In the genomic region with DNA sequence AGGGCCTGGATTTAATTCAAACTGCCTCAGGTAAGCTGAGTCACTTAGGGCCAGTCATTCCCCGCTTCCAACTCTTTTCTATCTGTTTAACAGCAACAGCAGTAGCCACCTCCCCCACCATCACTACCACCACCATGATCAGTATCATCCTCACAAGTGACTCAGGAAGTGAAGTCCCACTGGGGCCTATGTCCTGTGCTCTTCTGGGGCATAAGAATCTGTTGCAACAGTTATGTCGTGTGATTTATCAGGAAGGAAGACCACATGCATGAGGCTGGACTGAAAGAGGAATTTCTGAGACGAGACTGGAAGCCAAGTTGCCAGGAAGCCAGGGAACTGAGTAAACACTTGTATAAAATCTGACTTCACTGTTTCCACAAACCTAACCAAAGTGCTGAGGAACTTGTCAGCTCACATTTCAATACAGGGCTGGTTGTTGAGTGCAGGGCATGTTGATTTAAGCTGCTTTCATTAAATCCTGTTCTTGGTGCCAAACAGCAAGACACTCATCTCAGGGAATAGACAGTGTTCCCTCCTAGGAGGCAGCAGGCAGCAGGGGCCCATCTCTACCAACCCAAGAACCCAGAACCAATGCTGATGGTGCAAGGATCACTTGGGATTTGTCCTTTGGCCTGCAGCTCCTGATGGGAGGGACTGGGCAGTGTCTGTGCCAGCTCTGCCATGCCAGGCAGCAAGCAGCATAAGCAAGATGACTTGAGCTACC, we compare ENCODE assay signal across 8 cellular contexts.
DNase-seq lines count a peak whose midpoint lies in the region; ATAC-seq and TF ChIP-seq lines count a peak whose summit lies in the region.

No MANE protein-coding gene starts in this region.

- H3K9me3 ChIP-seq in gastrocnemius medialis = no peaks in the 10 kb centered on the region

- peak; percentile 88 for DNase-seq in GM04504 (ENCODE audit: low read depth)
- DNase-seq in SK-MEL-5 (ENCODE audit: low read depth, low spot score) = peak; percentile 23
- peak; percentile 50 for DNase-seq in glomerular visceral epithelial cell (ENCODE audit: extremely low spot score)
- DNase-seq in gastrocnemius medialis = peak; percentile 13 to 44

- TF ChIP-seq CTCF in gastrocnemius medialis (IDR thresholded peaks at IDR 0.05 in 4 of 5, conservative IDR thresholded peaks at IDR 0.05 in 1 of 5) = no peak

- in situ Hi-C loops in SK-MEL-5 (cut with HindIII; ENCODE audit: low pct_unique_long_range_greater_than_20kb, low sequenced_read_pairs) (no loop called here), gastrocnemius medialis (cut with MboI; ENCODE audit: low sequenced_read_pairs in 4 of 4) (no loop called here)

- TF ChIP-seq POLR2A in gastrocnemius medialis (IDR thresholded peaks at IDR 0.05) = no peak

- H3K27ac ChIP-seq in gastrocnemius medialis = peak overlapping the region; percentile 9 to 51 (median 16)

- H3K27me3 ChIP-seq in gastrocnemius medialis = no peaks in the 10 kb centered on the region

- intact Hi-C loops in gastrocnemius medialis (cut with DNase I; ENCODE audit: low total_unique reads) = no loop called here

- H3K4me1 ChIP-seq in gastrocnemius medialis = peaks cover 6 to 13% of the 10 kb centered on the region in 2 donors

- H3K4me3 ChIP-seq in gastrocnemius medialis = no peak overlapping the region

- ATAC-seq in gastrocnemius medialis = peak; percentile 53 to 66
- ATAC-seq in HG03565 (IDR thresholded peaks at IDR 0.05; ENCODE audit: unreplicated experiment) = no peak
- no peak for ATAC-seq in GM21390 (IDR thresholded peaks at IDR 0.05; ENCODE audit: unreplicated experiment)
- ATAC-seq in GM21528 (IDR thresholded peaks at IDR 0.05; ENCODE audit: low FRiP score, unreplicated experiment) = no peak
- no peak for ATAC-seq in GM21447 (IDR thresholded peaks at IDR 0.05; ENCODE audit: unreplicated experiment)

- no peaks in the 10 kb centered on the region for H3K36me3 ChIP-seq in gastrocnemius medialis

Comparison
In these comparisons a context has a peak if more than half of its experiments do, and no peak if none do; other contexts are left out.
1. DNase-seq: peak in every context shown above with its lines; median percentile 88 in GM04504; 50 in glomerular visceral epithelial cell; 28 in gastrocnemius medialis; 23 in SK-MEL-5.
2. ATAC-seq: peak in gastrocnemius medialis (2 of 2); none in HG03565 (single experiment), GM21390 (single experiment), GM21528 (single experiment) and GM21447 (single experiment).